1 cellular context compared by ENCODE assay signal in genomic region chr7:142108728-142109505, GRCh38.
TF ChIP-seq lines count a peak whose summit lies in the region.

No MANE protein-coding gene starts in this region.

TF ChIP-seq in K562, 482 proteins besides CTCF, POLR2A, EP300 and RAD21:
- TF ChIP-seq MAFG (tag; conservative IDR thresholded peaks at IDR 0.05): no peak
- peak; percentile 61 for TF ChIP-seq TFE3 (CRISPR knock-in tag; IDR thresholded peaks at IDR 0.05)
